12 cellular contexts compared by ENCODE assay signal in the genomic region with DNA sequence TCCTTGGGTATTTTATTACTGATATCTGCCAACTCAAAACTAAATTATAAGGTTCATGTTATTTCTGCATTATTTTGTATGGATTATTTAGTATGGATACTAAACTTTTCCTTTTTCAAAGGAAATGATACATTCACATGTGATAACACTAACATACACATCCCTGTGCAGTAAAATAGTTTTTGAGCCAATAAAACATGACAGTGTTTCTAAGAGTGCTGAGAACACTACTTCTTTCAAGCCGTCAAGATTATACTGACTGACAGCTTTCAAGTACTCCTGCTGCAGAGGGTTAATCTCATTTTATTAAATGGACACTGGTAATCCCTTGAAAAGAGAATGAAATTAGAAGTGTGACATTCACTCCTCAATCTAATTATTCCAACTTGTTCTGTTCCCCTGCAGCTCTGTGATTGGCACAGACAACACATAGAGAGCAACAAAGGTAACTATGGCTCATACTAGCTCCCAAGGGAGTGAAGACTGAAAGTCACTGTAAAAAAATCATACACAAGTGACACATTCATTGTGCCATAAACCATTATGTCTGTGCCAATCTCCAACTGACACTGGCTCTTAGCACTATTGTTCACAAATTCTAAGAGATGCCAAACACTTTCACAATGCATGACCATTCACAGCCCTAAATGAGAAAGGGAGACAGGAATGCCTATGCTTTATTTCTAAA.
DNase-seq lines count a peak whose midpoint lies in the region; ATAC-seq and TF ChIP-seq lines count a peak whose summit lies in the region.
"Had no signal": no experiment of that assay in that cellular context is flagged by ENCODE, and none has a peak within 500 bp of the region (broad histone marks: within the 10 kb centered on the region; RNA-seq: fewer than 3 reads in every experiment).

No MANE protein-coding gene starts in this region.

- H3K79me2 ChIP-seq in ACC112 (ENCODE audit: control insufficient read depth, insufficient read depth, low read length, unreplicated experiment) = peaks cover 52% of the 10 kb centered on the region
- H3K79me2 ChIP-seq in Karpas-422 (ENCODE audit: low read length) = no peaks in the 10 kb centered on the region

- peak; percentile 5 for DNase-seq in HCEC 1CT
- DNase-seq in amniotic epithelial cell (ENCODE audit: low read depth) = peak; percentile 27
- DNase-seq in left colon = no peak
- DNase-seq in foreskin fibroblast = no peak
- DNase-seq in left lung = no peak
- DNase-seq in Karpas-422 = no peak
- DNase-seq: activated T-cell treated with anti-CD3 and anti-CD28 coated beads, Interleukin-2, amount 50 U/mL, for 4 hours; CD4-positive, alpha-beta memory T cell; stimulated activated CD4-positive, alpha-beta T cell treated with anti-CD3 and anti-CD28 coated beads, Interleukin-2, amount 100 ng/mL, for 24 hours had no signal

- H3K36me3 ChIP-seq in ACC112 (ENCODE audit: insufficient read depth, low read length) = peaks cover 10% of the 10 kb centered on the region
- H3K36me3 ChIP-seq in left lung = peaks cover 0 to 24% of the 10 kb centered on the region in 2 donors
- H3K36me3 ChIP-seq in Karpas-422 (ENCODE audit: insufficient read depth, low read length) = 0 out of 2 replicates have a peak, but pooled peaks cover 3% of the 10 kb centered on the region
- H3K36me3 ChIP-seq: thoracic aorta had no signal

- intact Hi-C loops in left colon (cut with DNase I, micrococcal nuclease) = no loop called here
- intact Hi-C loops in left lung (cut with DNase I) = loop anchor here in 1 of 2 donors (10.0 kb wide), 1 partner anchor 65 kb away; a partner anchor contains a TSS

- H3K4me3 ChIP-seq in ACC112 (ENCODE audit: low read depth, low read length) = no peak overlapping the region
- no peak overlapping the region for H3K4me3 ChIP-seq in foreskin fibroblast (ENCODE audit: low read depth in 1 of 2, low read length in 2 of 2)
- H3K4me3 ChIP-seq in left lung = no peak overlapping the region
- no peak overlapping the region for H3K4me3 ChIP-seq in Karpas-422 (ENCODE audit: low read length)
- H3K4me3 ChIP-seq: thoracic aorta had no signal

- H3K27ac ChIP-seq in ACC112 (ENCODE audit: low read depth, low read length) (peak overlapping the region; percentile 23), left lung (no peak overlapping the region), Karpas-422 (ENCODE audit: low read length) (no peak overlapping the region)
- H3K27ac ChIP-seq: thoracic aorta had no signal

- no peak overlapping the region for H2AFZ ChIP-seq in ACC112 (ENCODE audit: low read length, unreplicated experiment)
- no peak overlapping the region for H2AFZ ChIP-seq in Karpas-422 (ENCODE audit: low read length)

- H4K20me1 ChIP-seq in Karpas-422 (ENCODE audit: insufficient read depth, low read depth, low read length) = peaks cover 42% of the 10 kb centered on the region

- peak; percentile 96 for ATAC-seq in left colon
- no peak for ATAC-seq in left lung
- ATAC-seq in HG03175 (IDR thresholded peaks at IDR 0.05; ENCODE audit: unreplicated experiment) = no peak
- ATAC-seq: activated T-cell treated with anti-CD3 and anti-CD28 coated beads, Interleukin-2, amount 50 U/mL, for 4 hours had no signal

- TF ChIP-seq CTCF in foreskin fibroblast (IDR thresholded peaks at IDR 0.05; ENCODE audit: low read depth, low read length) (no peak), left lung (IDR thresholded peaks at IDR 0.05) (no peak)

- no peak overlapping the region for H3K9ac ChIP-seq in Karpas-422 (ENCODE audit: low read length)

- H3K4me2 ChIP-seq in Karpas-422 (ENCODE audit: low read depth, low read length, poor library complexity, severe bottlenecking) = no peak overlapping the region

- H3K9me3 ChIP-seq in left lung (no peaks in the 10 kb centered on the region), Karpas-422 (ENCODE audit: low read length) (no peaks in the 10 kb centered on the region)
- H3K9me3 ChIP-seq: thoracic aorta had no signal

- H3K4me1 ChIP-seq in ACC112 (ENCODE audit: control insufficient read depth, insufficient read depth, low read length, unreplicated experiment) = peaks cover 15% of the 10 kb centered on the region
- peaks cover 6 to 76% of the 10 kb centered on the region in 2 donors for H3K4me1 ChIP-seq in left lung
- H3K4me1 ChIP-seq in Karpas-422 (ENCODE audit: low read length) = no peaks in the 10 kb centered on the region

- no peaks in the 10 kb centered on the region for H3K27me3 ChIP-seq in ACC112 (ENCODE audit: insufficient read depth, low read length)
- H3K27me3 ChIP-seq in left lung = no peaks in the 10 kb centered on the region
- H3K27me3 ChIP-seq in Karpas-422 (ENCODE audit: low read length) = no peaks in the 10 kb centered on the region

- H3K9me2 ChIP-seq in Karpas-422 (replicated peaks; ENCODE audit: insufficient read depth, low read length) = no peaks in the 10 kb centered on the region

Comparison
In these comparisons a context has a peak if more than half of its experiments do, and no peak if none do; other contexts are left out.
1. DNase-seq: peak in HCEC 1CT (single experiment) and amniotic epithelial cell (single experiment); none in left colon (0 of 2), foreskin fibroblast (0 of 2), left lung (0 of 2) and Karpas-422 (single experiment).